ENCODE assay signal across 20 cellular contexts in genomic region chr18:1528964-1529509, GRCh38.
A peak's percentile ranks its signal among the peaks of the same experiment; 100 is the strongest.
DNase-seq lines count a peak whose midpoint lies in the region; ATAC-seq, FAIRE-seq and TF ChIP-seq lines count a peak whose summit lies in the region.
"Had no signal": no experiment of that assay in that cellular context is flagged by ENCODE, and none has a peak within 500 bp of the region (broad histone marks: within the 10 kb centered on the region; RNA-seq: fewer than 3 reads in every experiment).

No MANE protein-coding gene starts in this region.

- H4K20me1 ChIP-seq in K562 (replicated peaks; ENCODE audit: control insufficient read depth, insufficient read depth, low read length), result no peaks in the 10 kb centered on the region

- H3K79me2 ChIP-seq in K562 (ENCODE audit: control insufficient read depth, insufficient read depth, low read length), result no peaks in the 10 kb centered on the region

- H3K27me3 ChIP-seq in K562 (ENCODE audit: control insufficient read depth in 2 of 2, insufficient read depth in 2 of 2, low read length in 2 of 2), result no peaks in the 10 kb centered on the region
- H3K27me3 ChIP-seq in Caco-2 (replicated peaks; ENCODE audit: control insufficient read depth, insufficient read depth, low read length), result no peaks in the 10 kb centered on the region

- no peak overlapping the region for H3K27ac ChIP-seq in K562 (ENCODE audit: extremely low read depth, low read depth, low read length)
- H3K27ac ChIP-seq: A549 had no signal

- in situ Hi-C loops in K562 (cut with MboI), result no loop called here

- BruUV-seq in K562 (replicated peaks; lab: Mats Ljungman, UMichigan) (no TSS peak), Caco-2 (replicated peaks; lab: Mats Ljungman, UMichigan) (no TSS peak)

- H3K4me3 ChIP-seq in K562 (no peak overlapping the region), Caco-2 (ENCODE audit: low read depth, low read length) (no peak overlapping the region)
- H3K4me3 ChIP-seq: A549, HAP-1 had no signal

- POLR2A ChIA-PET in K562 (lab: Yijun Ruan, JAX), result interaction anchor here (0.5 kb wide), 1 partner anchor 70 kb away, joined by 3 read pairs; no protein-coding TSS in a partner anchor
- POLR2A ChIA-PET in Caco-2 (lab: Charles Lee), result no interaction called here

- intact Hi-C loops in K562 (cut with micrococcal nuclease), result no loop called here
- intact Hi-C loops in Caco-2 (cut with micrococcal nuclease; ENCODE audit: unreplicated experiment), result no loop called here

- H3K4me3 Mint-ChIP-seq in HFFc6, result no peak overlapping the region
- H3K4me3 Mint-ChIP-seq in Caco-2 (ENCODE audit: unreplicated experiment), result no peak overlapping the region
- H3K4me3 Mint-ChIP-seq: CD4-positive, alpha-beta memory T cell had no signal

- no peak overlapping the region for H2AFZ ChIP-seq in K562 (ENCODE audit: low read depth, low read length)

- no peak for TF ChIP-seq RAD21 in K562 (CRISPR knock-in tag; conservative IDR thresholded peaks at IDR 0.05 in 1 of 2, IDR thresholded peaks at IDR 0.05 in 1 of 2)

- H3K9me3 ChIP-seq in K562 (replicated peaks; ENCODE audit: control insufficient read depth, insufficient read depth, low read depth, low read length) (no peaks in the 10 kb centered on the region), Caco-2 (no peaks in the 10 kb centered on the region)
- H3K9me3 ChIP-seq: A549, HAP-1 had no signal

- no peaks in the 10 kb centered on the region for H3K36me3 Mint-ChIP-seq in HFFc6 (ENCODE audit: low read depth)
- no peaks in the 10 kb centered on the region for H3K36me3 Mint-ChIP-seq in Caco-2 (ENCODE audit: insufficient read depth, unreplicated experiment)
- H3K36me3 Mint-ChIP-seq: CD4-positive, alpha-beta memory T cell had no signal

- CTCF ChIA-PET in K562 (lab: Yijun Ruan, JAX; ENCODE audit: low intra/inter-chr PET ratio), result no interaction called here
- CTCF ChIA-PET in Caco-2 (lab: Charles Lee), result no interaction called here

- no peaks in the 10 kb centered on the region for H3K9me1 ChIP-seq in K562 (ENCODE audit: control insufficient read depth, insufficient read depth, low read length)

- DNase-seq in NCI-H510A treated with DMSO at 0.1 percent for 48 hours (lab: John Stamatoyannopoulos, UW) (peak; percentile 25), NCI-H510A (lab: John Stamatoyannopoulos, UW) (no peak), K562 (ENCODE audit: extremely low read depth in 1 of 4, low spot score in 3 of 4) (no peak), urothelium cell line (ENCODE audit: low spot score) (no peak), HFFc6 (no peak), Caco-2 (no peak)
- DNase-seq: 8988T; ACHN; C1 segment of cervical spinal cord; CD4-positive, alpha-beta memory T cell; COR-L47; DMS153; DMS79 treated with DMSO at 0.1 percent for 48 hours; GF-D8; GOT3 had no signal

- no peaks in the 10 kb centered on the region for H3K27me3 Mint-ChIP-seq in HFFc6 (ENCODE audit: insufficient read depth)
- peaks cover 2% of the 10 kb centered on the region for H3K27me3 Mint-ChIP-seq in Caco-2 (ENCODE audit: insufficient read depth, unreplicated experiment)
- H3K27me3 Mint-ChIP-seq: CD4-positive, alpha-beta memory T cell had no signal

- no peak overlapping the region for H3K4me2 ChIP-seq in K562 (ENCODE audit: insufficient read depth, low read length)
- H3K4me2 ChIP-seq: A549 had no signal

- TF ChIP-seq EP300 in K562 (IDR thresholded peaks at IDR 0.05; ENCODE audit: low read length), result peak; percentile 10; the same call in 1 of the 2 replicates

- peaks cover 0 to 14% of the 10 kb centered on the region in 2 experiments; a peak in 2 of 5 replicates for H3K4me1 ChIP-seq in K562 (replicated peaks in 1 of 2; ENCODE audit: control insufficient read depth in 2 of 2, insufficient read depth in 2 of 2, low read length in 2 of 2)
- no peaks in the 10 kb centered on the region for H3K4me1 ChIP-seq in Caco-2
- H3K4me1 ChIP-seq: A549 had no signal

- FAIRE-seq in K562 (lab: Jason Lieb, UNC), result no peak
- FAIRE-seq in urothelium cell line (lab: Jason Lieb, UNC), result peak; percentile 93
- FAIRE-seq: A549, GM12891, GM18507, H54 had no signal

- WGBS in K562 (ENCODE audit: insufficient coverage, low coverage, missing lambda C conversion rate), result 11% methylated on average over 2 of the region's 2 CpGs

- H3K9me3 Mint-ChIP-seq in HFFc6 (peaks cover 37% of the 10 kb centered on the region), Caco-2 (ENCODE audit: unreplicated experiment) (no peaks in the 10 kb centered on the region)

- H3K27ac Mint-ChIP-seq in HFFc6 (no peak overlapping the region), Caco-2 (ENCODE audit: unreplicated experiment) (no peak overlapping the region)
- H3K27ac Mint-ChIP-seq: CD4-positive, alpha-beta memory T cell had no signal

- TF ChIP-seq CTCF in K562 (IDR thresholded peaks at IDR 0.05 in 2 of 3, conservative IDR thresholded peaks at IDR 0.05 in 1 of 3; ENCODE audit: insufficient read depth in 2 of 3, low read depth in 1 of 3, low read length in 3 of 3), result no peak
- no peak for TF ChIP-seq CTCF in HFFc6 (IDR thresholded peaks at IDR 0.05)
- no peak for TF ChIP-seq CTCF in Caco-2 (IDR thresholded peaks at IDR 0.05; ENCODE audit: insufficient read depth in 1 of 2, low read depth in 1 of 2, low read length in 1 of 2, severe bottlenecking in 1 of 2, unreplicated experiment in 1 of 2)

- TF ChIP-seq POLR2A in K562 (conservative IDR thresholded peaks at IDR 0.05), result no peak

- ATAC-seq in K562, result peak; percentile 57
- ATAC-seq: A549 had no signal

- no peaks in the 10 kb centered on the region for H3K36me3 ChIP-seq in K562 (ENCODE audit: control insufficient read depth, insufficient read depth, low read length)
- H3K36me3 ChIP-seq in Caco-2 (ENCODE audit: control insufficient read depth, insufficient read depth, low read length), result no peaks in the 10 kb centered on the region
- H3K36me3 ChIP-seq: HAP-1 had no signal

- H3K4me1 Mint-ChIP-seq in HFFc6 (ENCODE audit: low read depth) (no peaks in the 10 kb centered on the region), Caco-2 (ENCODE audit: low read depth, unreplicated experiment) (no peaks in the 10 kb centered on the region)
- H3K4me1 Mint-ChIP-seq: CD4-positive, alpha-beta memory T cell had no signal

- H3K9ac ChIP-seq in K562 (ENCODE audit: insufficient read depth in 1 of 2, low read depth in 2 of 2, low read length in 2 of 2), result no peak overlapping the region

TF ChIP-seq in K562, 482 proteins besides CTCF, POLR2A, EP300 and RAD21 (continues in another document):
- peak; percentile 70; the same call in 1 of the 2 replicates for TF ChIP-seq ATF4 (CRISPR knock-in tag; IDR thresholded peaks at IDR 0.05)
- peak; percentile 87 for TF ChIP-seq ATF3 (IDR thresholded peaks at IDR 0.05)
- no peak for TF ChIP-seq ATF3 (CRISPR knock-in tag; conservative IDR thresholded peaks at IDR 0.05)
- TF ChIP-seq PTBP1 (IDR thresholded peaks at IDR 0.05; ENCODE audit: low read depth, low read length), result no peak
- TF ChIP-seq JUND (IDR thresholded peaks at IDR 0.05; ENCODE audit: borderline replicate concordance, low read depth, low read length), result peak; percentile 47
- peak; percentile 33; the same call in 1 of the 3 replicates for TF ChIP-seq JUND (tag; IDR thresholded peaks at IDR 0.05; ENCODE audit: borderline replicate concordance, low read depth, low read length)
- TF ChIP-seq MTA1 (IDR thresholded peaks at IDR 0.05; ENCODE audit: borderline replicate concordance), result no peak
- peak in 1 of 2 experiments; percentile 52; a peak in 1 of 4 replicates for TF ChIP-seq FOXA3 (CRISPR knock-in tag; conservative IDR thresholded peaks at IDR 0.05 in 1 of 2, IDR thresholded peaks at IDR 0.05 in 1 of 2)
- TF ChIP-seq NFYB (IDR thresholded peaks at IDR 0.05; ENCODE audit: extremely low read depth, insufficient read length), result no peak
- TF ChIP-seq ZNF3 (CRISPR knock-in tag; IDR thresholded peaks at IDR 0.05), result no peak
- no peak for TF ChIP-seq EGR1 (conservative IDR thresholded peaks at IDR 0.05)
- TF ChIP-seq TEAD2 (tag; IDR thresholded peaks at IDR 0.05), result no peak
- no peak for TF ChIP-seq ZBTB1 (CRISPR knock-in tag; IDR thresholded peaks at IDR 0.05; ENCODE audit: borderline replicate concordance, low read depth)
- TF ChIP-seq MED1 (CRISPR knock-in tag; IDR thresholded peaks at IDR 0.05; ENCODE audit: borderline replicate concordance), result no peak
